In the genomic region with DNA sequence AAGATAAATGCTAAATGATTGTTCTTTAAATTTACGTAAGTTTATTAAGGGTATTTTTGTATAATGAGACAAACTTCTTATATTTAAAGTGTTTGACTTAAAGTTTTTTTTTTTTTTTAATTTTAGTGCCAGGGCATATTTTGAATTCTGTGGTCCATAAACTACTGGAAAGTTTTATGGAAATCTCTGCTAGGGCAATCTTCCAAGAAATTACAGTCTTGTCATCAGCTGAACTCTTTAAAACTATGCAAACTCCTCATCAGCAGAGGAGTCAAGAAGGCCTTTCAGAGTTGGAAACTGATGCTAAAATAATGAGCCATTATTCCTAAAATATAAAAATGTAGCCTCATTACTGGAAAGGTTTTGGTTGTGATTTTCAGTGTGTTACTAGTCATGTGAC, we compare ENCODE assay signal across 24 cellular contexts.
A peak's percentile ranks its signal among the peaks of the same experiment; 100 is the strongest.
DNase-seq lines count a peak whose midpoint lies in the region; ATAC-seq, FAIRE-seq and TF ChIP-seq lines count a peak whose summit lies in the region.
"Had no signal": no experiment of that assay in that cellular context is flagged by ENCODE, and none has a peak within 500 bp of the region (broad histone marks: within the 10 kb centered on the region; RNA-seq: fewer than 3 reads in every experiment).

No MANE protein-coding gene starts in this region.

- H3K27me3 Mint-ChIP-seq in endodermal cell (ENCODE audit: insufficient read depth) = no peaks in the 10 kb centered on the region
- H3K27me3 Mint-ChIP-seq: CD4-positive, alpha-beta memory T cell had no signal

- in situ Hi-C loops in astrocyte of the spinal cord (cut with HindIII; ENCODE audit: low sequenced_read_pairs) (no loop called here), HepG2 (cut with HindIII; ENCODE audit: extremely low pct_ligation_motif_present, low pct_unique_long_range_greater_than_20kb) (no loop called here)

- peaks cover 4% of the 10 kb centered on the region for H3K9me3 Mint-ChIP-seq in endodermal cell

- 82 to 86% methylated on average over 1 of the region's 1 CpG for WGBS in endodermal cell (ENCODE audit: insufficient coverage in 1 of 2, insufficient read length in 1 of 2), 2 experiments
- WGBS in HepG2 (ENCODE audit: low lambda C conversion rate) = 12% methylated on average over 1 of the region's 1 CpG

- H3K36me3 ChIP-seq in endodermal cell (ENCODE audit: control insufficient read depth, insufficient read depth, low read length) = no peaks in the 10 kb centered on the region
- no peaks in the 10 kb centered on the region for H3K36me3 ChIP-seq in HepG2 (replicated peaks in 1 of 2; ENCODE audit: control insufficient read depth in 1 of 2, insufficient read depth in 2 of 2, low read length in 2 of 2)

- BruUV-seq in HepG2 (replicated peaks; lab: Mats Ljungman, UMichigan) = no TSS peak

- TF ChIP-seq CTCF in astrocyte of the spinal cord (IDR thresholded peaks at IDR 0.05; ENCODE audit: low read depth, low read length) (no peak), endodermal cell (conservative IDR thresholded peaks at IDR 0.05) (no peak), HepG2 (CRISPR knock-in tag; IDR thresholded peaks at IDR 0.05) (no peak)

- CTCF ChIA-PET in HepG2 (lab: Yijun Ruan, JAX; ENCODE audit: low intra/inter-chr PET ratio, low total read pairs) = no interaction called here

- POLR2A ChIA-PET in HepG2 (lab: Yijun Ruan, JAX) = no interaction called here

- H3K9me3 ChIP-seq in endodermal cell (ENCODE audit: control insufficient read depth, low read length) = no peaks in the 10 kb centered on the region
- peaks cover 9% of the 10 kb centered on the region for H3K9me3 ChIP-seq in HepG2 (ENCODE audit: low read length)

- H4K20me1 ChIP-seq in HepG2 (ENCODE audit: insufficient read depth, low read length) = no peaks in the 10 kb centered on the region

- no peak overlapping the region for H3K4me3 Mint-ChIP-seq in endodermal cell
- H3K4me3 Mint-ChIP-seq: CD4-positive, alpha-beta memory T cell; GM23338; H9; HFFc6 had no signal

- TF ChIP-seq EP300 in HepG2 (IDR thresholded peaks at IDR 0.05; ENCODE audit: low read depth in 2 of 2, low read length in 2 of 2) (no peak), HepG2 (CRISPR knock-in tag; IDR thresholded peaks at IDR 0.05; ENCODE audit: borderline replicate concordance) (no peak)

- DNase-seq in astrocyte of the spinal cord (ENCODE audit: low read depth, low spot score) = peak; percentile 6
- DNase-seq in fibroblast of peridontal ligament (ENCODE audit: extremely low read depth) = peak; percentile 77
- DNase-seq in activated CD8-positive, alpha-beta memory T cell treated with anti-CD3 and anti-CD28 coated beads, Interleukin-2, amount 50 U/mL, for 48 hours = no peak
- no peak for DNase-seq in endodermal cell
- DNase-seq in HepG2 (ENCODE audit: low spot score) = no peak
- DNase-seq in SK-N-DZ (ENCODE audit: low spot score) = no peak
- DNase-seq: C1 segment of cervical spinal cord; CD4-positive, alpha-beta memory T cell; COR-L47; DMS53; H9; HFFc6; Karpas-422; NCI-H1105; NCI-H1436 treated with DMSO at 0.1 percent for 48 hours; NCI-H187 treated with DMSO at 0.1 percent for 48 hours; NCI-H2171 treated with DMSO at 0.1 percent for 48 hours; NCI-H345; NCI-H510A treated with DMSO at 0.1 percent for 48 hours; NCI-H748 treated with DMSO at 0.1 percent for 48 hours; SIG-M5 had no signal

- TF ChIP-seq RAD21 in HepG2 (CRISPR knock-in tag; IDR thresholded peaks at IDR 0.05) = no peak

- H2AFZ ChIP-seq in HepG2 (ENCODE audit: low read length) = no peak overlapping the region
- H2AFZ ChIP-seq: GM23338 had no signal

- intact Hi-C loops in HepG2 (cut with micrococcal nuclease; ENCODE audit: unreplicated experiment) = no loop called here

- H3K4me1 Mint-ChIP-seq in endodermal cell = no peaks in the 10 kb centered on the region
- H3K4me1 Mint-ChIP-seq: CD4-positive, alpha-beta memory T cell; GM23338; H9 had no signal

- H3K79me2 ChIP-seq in HepG2 (ENCODE audit: insufficient read depth, low read length) = no peaks in the 10 kb centered on the region

- H3K27me3 ChIP-seq in endodermal cell (ENCODE audit: control insufficient read depth, insufficient read depth, low read length, poor library complexity, severe bottlenecking) (no peaks in the 10 kb centered on the region), HepG2 (ENCODE audit: control insufficient read depth in 1 of 2, insufficient read depth in 2 of 2, low read length in 2 of 2) (no peaks in the 10 kb centered on the region)

- H3K36me3 Mint-ChIP-seq in endodermal cell (ENCODE audit: low read depth) = no peaks in the 10 kb centered on the region
- H3K36me3 Mint-ChIP-seq: CD4-positive, alpha-beta memory T cell had no signal

- H3K9ac ChIP-seq in endodermal cell (ENCODE audit: extremely low read depth, low read length, poor library complexity, severe bottlenecking) (no peak overlapping the region), HepG2 (ENCODE audit: insufficient read depth, low read depth, low read length) (no peak overlapping the region)

- no peak for TF ChIP-seq POLR2A in HepG2 (IDR thresholded peaks at IDR 0.05; ENCODE audit: insufficient read depth in 1 of 2, low read depth in 2 of 2, low read length in 2 of 2)

- FAIRE-seq in TTC549 (lab: Jason Lieb, UNC) = peak; percentile 90
- no peak for FAIRE-seq in HepG2 (lab: Jason Lieb, UNC)

- H3K27ac ChIP-seq in endodermal cell (ENCODE audit: low read depth, low read length) = no peak overlapping the region
- H3K27ac ChIP-seq in HepG2 (ENCODE audit: extremely low read length, insufficient read depth, low read length) = no peak overlapping the region

- no peak for ATAC-seq in HepG2
- ATAC-seq: GM23338, SK-N-SH treated with all-trans-retinoic acid at 6 μM for 48 hours had no signal

- no peaks in the 10 kb centered on the region for H3K4me1 ChIP-seq in endodermal cell (ENCODE audit: control insufficient read depth, insufficient read depth, low read length)
- no peaks in the 10 kb centered on the region for H3K4me1 ChIP-seq in HepG2 (ENCODE audit: insufficient read depth, low read length)

- H3K4me2 ChIP-seq in HepG2 (ENCODE audit: low read depth, low read length) = no peak overlapping the region
- H3K4me2 ChIP-seq: GM23338 had no signal

- H3K4me3 ChIP-seq in astrocyte of the spinal cord (ENCODE audit: low read depth, low read length) = no peak overlapping the region
- no peak overlapping the region for H3K4me3 ChIP-seq in endodermal cell (ENCODE audit: low read length)
- H3K4me3 ChIP-seq in HepG2 (replicated peaks in 1 of 3; ENCODE audit: insufficient read depth in 1 of 3, low read depth in 2 of 3, low read length in 3 of 3) = no peak overlapping the region
- H3K4me3 ChIP-seq: GM23338 had no signal

- H3K27ac Mint-ChIP-seq in endodermal cell = no peak overlapping the region
- H3K27ac Mint-ChIP-seq: CD4-positive, alpha-beta memory T cell; GM23338; H9; HFFc6 had no signal

TF ChIP-seq in HepG2, 621 proteins besides CTCF, POLR2A, EP300 and RAD21:
- TF ChIP-seq TFDP2 (CRISPR knock-in tag; IDR thresholded peaks at IDR 0.05) (no peak), SALL1 (CRISPR knock-in tag; IDR thresholded peaks at IDR 0.05) (no peak), BCLAF1 (IDR thresholded peaks at IDR 0.05) (no peak), ZBTB8A (CRISPR knock-in tag; IDR thresholded peaks at IDR 0.05; ENCODE audit: borderline replicate concordance, low read depth) (no peak), ESRRA (CRISPR knock-in tag; IDR thresholded peaks at IDR 0.05; ENCODE audit: low read depth) (no peak)

Comparison
In these comparisons a context has a peak if more than half of its experiments do, and no peak if none do; other contexts are left out.
1. DNase-seq: peak in astrocyte of the spinal cord (single experiment) and fibroblast of peridontal ligament (single experiment); none in activated CD8-positive, alpha-beta memory T cell treated with anti-CD3 and anti-CD28 coated beads, Interleukin-2, amount 50 U/mL, for 48 hours (single experiment), endodermal cell (single experiment), HepG2 (single experiment) and SK-N-DZ (single experiment).